Comparison of ENCODE assay signal across 1 cellular context in the genomic region with DNA sequence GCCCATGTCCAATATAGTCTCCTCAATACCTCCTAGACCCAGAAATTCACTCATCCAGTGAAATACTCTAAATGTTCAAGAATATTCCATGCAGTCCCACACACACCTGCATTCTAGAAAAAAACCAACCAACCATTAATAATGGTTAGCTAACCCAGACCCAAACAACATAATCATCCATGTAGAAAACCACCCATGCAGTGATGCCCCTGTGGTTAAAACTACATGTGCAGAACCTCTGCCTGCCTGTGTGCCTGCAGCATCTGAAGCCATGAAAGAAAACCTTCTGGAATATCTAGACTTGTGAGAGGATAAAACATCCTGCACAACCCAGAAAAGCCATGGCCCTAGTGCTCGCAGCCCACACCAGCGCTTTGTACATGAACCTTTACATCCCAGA.
TF ChIP-seq lines count a peak whose summit lies in the region.

No MANE protein-coding gene starts in this region.

TF ChIP-seq in GM23338, 12 proteins besides CTCF, POLR2A, EP300 and RAD21 (continued from another document):
- TF ChIP-seq ZNF462 (CRISPR knock-in tag; IDR thresholded peaks at IDR 0.05) (no peak), CREB1 (CRISPR knock-in tag; IDR thresholded peaks at IDR 0.05; ENCODE audit: low read depth) (no peak), POLR2AphosphoS5 (IDR thresholded peaks at IDR 0.05; ENCODE audit: low read depth) (no peak)
